In genomic region chr4:26047795-26048194, GRCh38 we compare ENCODE assay signal across 17 cellular contexts.
DNase-seq lines count a peak whose midpoint lies in the region; ATAC-seq and TF ChIP-seq lines count a peak whose summit lies in the region.
"Had no signal": no experiment of that assay in that cellular context is flagged by ENCODE, and none has a peak within 500 bp of the region (broad histone marks: within the 10 kb centered on the region; RNA-seq: fewer than 3 reads in every experiment).

No MANE protein-coding gene starts in this region.

- no peaks in the 10 kb centered on the region for H3K9me2 ChIP-seq in GM23248 (ENCODE audit: insufficient read depth)

- no peaks in the 10 kb centered on the region for H3K79me2 ChIP-seq in GM23248 (ENCODE audit: insufficient read depth)

- H3K4me3 ChIP-seq in GM23248 (no peak overlapping the region), colonic mucosa (no peak overlapping the region), stomach smooth muscle (ENCODE audit: low read length in 2 of 2) (no peak overlapping the region)
- H3K4me3 ChIP-seq: right lobe of liver had no signal

- H3K9ac ChIP-seq in GM23248 (peak overlapping the region; percentile 75), colonic mucosa (ENCODE audit: low read depth in 2 of 2, low read length in 2 of 2) (no peak overlapping the region), stomach smooth muscle (ENCODE audit: low read length in 2 of 2) (no peak overlapping the region)

- peaks cover 19% of the 10 kb centered on the region for H3K4me1 ChIP-seq in GM23248 (ENCODE audit: insufficient read depth)
- H3K4me1 ChIP-seq in colonic mucosa, result no peaks in the 10 kb centered on the region
- peaks cover 25% of the 10 kb centered on the region for H3K4me1 ChIP-seq in stomach smooth muscle (ENCODE audit: control insufficient read depth, insufficient read depth, low read length)
- H3K4me1 ChIP-seq: right lobe of liver had no signal

- no peak for ATAC-seq in HG02642 (IDR thresholded peaks at IDR 0.05; ENCODE audit: poor library complexity, unreplicated experiment)
- no peak for ATAC-seq in GM21717 (IDR thresholded peaks at IDR 0.05; ENCODE audit: unreplicated experiment)
- ATAC-seq: CD8-positive, alpha-beta T cell; natural killer cell treated with Interleukin-12 subunit alpha and Interleukin-12 subunit beta and Interleukin-15 and Interleukin-18, amount 100 ng/mL, for 72 hours; PC-3; right lobe of liver had no signal

- no peaks in the 10 kb centered on the region for H3K27me3 Mint-ChIP-seq in neural crest cell (ENCODE audit: low read depth)

- H3K27ac ChIP-seq in GM23248 (peak overlapping the region; percentile 88), colonic mucosa (peak overlapping the region; percentile 58), stomach smooth muscle (ENCODE audit: low read length) (peak overlapping the region; percentile 66)
- H3K27ac ChIP-seq: right lobe of liver had no signal

- H3K27ac Mint-ChIP-seq in neural crest cell (ENCODE audit: unreplicated experiment), result peak overlapping the region; percentile 31
- H3K27ac Mint-ChIP-seq: activated naive CD8-positive, alpha-beta T cell; CD8-positive, alpha-beta T cell had no signal

- no peaks in the 10 kb centered on the region for H3K27me3 ChIP-seq in GM23248 (replicated peaks; ENCODE audit: insufficient read depth)
- no peaks in the 10 kb centered on the region for H3K27me3 ChIP-seq in colonic mucosa
- H3K27me3 ChIP-seq in stomach smooth muscle (ENCODE audit: control insufficient read depth in 1 of 2, insufficient read depth in 2 of 2, low read length in 2 of 2), result no peaks in the 10 kb centered on the region
- H3K27me3 ChIP-seq: right lobe of liver had no signal

- peaks cover 16% of the 10 kb centered on the region for H3K4me1 Mint-ChIP-seq in neural crest cell

- TF ChIP-seq CTCF in colonic mucosa (IDR thresholded peaks at IDR 0.05), result no peak
- TF ChIP-seq CTCF in neural crest cell (conservative IDR thresholded peaks at IDR 0.05), result no peak

- intact Hi-C loops in colonic mucosa (cut with DNase I), result no loop called here

- peak overlapping the region; percentile 77 for H3K4me2 ChIP-seq in GM23248 (ENCODE audit: unreplicated experiment)

- H3K36me3 Mint-ChIP-seq in neural crest cell (ENCODE audit: low read depth), result no peaks in the 10 kb centered on the region
- H3K36me3 Mint-ChIP-seq: activated naive CD8-positive, alpha-beta T cell; CD8-positive, alpha-beta T cell had no signal

- 94 to 95% methylated on average over 5 of the region's 5 CpGs for WGBS in GM23248 (ENCODE audit: low coverage in 1 of 2, low lambda C conversion rate in 2 of 2, missing lambda C conversion rate in 2 of 2), 2 experiments

- DNase-seq in GM23248 (no peak), colonic mucosa (no peak), neural crest cell (ENCODE audit: low read depth, low spot score) (no peak), NCI-H526 (lab: John Stamatoyannopoulos, UW) (no peak), NCI-H1436 (lab: John Stamatoyannopoulos, UW) (no peak)
- DNase-seq: activated CD4-positive, alpha-beta T cell treated with anti-CD3 and anti-CD28 coated beads, Interleukin-2, amount 50 U/mL, for 4 hours; activated T-cell treated with anti-CD3 and anti-CD28 coated beads, Interleukin-2, amount 50 U/mL, for 1 hour; CD8-positive, alpha-beta T cell; DMS79 treated with DMSO at 0.1 percent for 48 hours; PC-3; right lobe of liver; stimulated activated CD4-positive, alpha-beta T cell treated with anti-CD3 and anti-CD28 coated beads, Interleukin-4, amount 100 ng/mL, for 4 hours had no signal

- H3K4me3 Mint-ChIP-seq in neural crest cell, result no peak overlapping the region
- H3K4me3 Mint-ChIP-seq: activated naive CD8-positive, alpha-beta T cell; CD8-positive, alpha-beta T cell; natural killer cell treated with Interleukin-12 subunit alpha and Interleukin-12 subunit beta and Interleukin-15 and Interleukin-18, amount 100 ng/mL, for 72 hours had no signal

- peak overlapping the region; percentile 77 for H2AFZ ChIP-seq in GM23248

- in situ Hi-C loops in GM23248 (cut with MboI), result loop anchor here (25.0 kb wide), 1 partner anchor 365 kb away; no protein-coding TSS in a partner anchor

- no peaks in the 10 kb centered on the region for H3K36me3 ChIP-seq in GM23248 (ENCODE audit: low read depth)
- no peaks in the 10 kb centered on the region for H3K36me3 ChIP-seq in colonic mucosa
- H3K36me3 ChIP-seq in stomach smooth muscle (ENCODE audit: control insufficient read depth in 2 of 2, insufficient read depth in 2 of 2, low read length in 2 of 2), result no peaks in the 10 kb centered on the region
- H3K36me3 ChIP-seq: right lobe of liver had no signal

- H4K20me1 ChIP-seq in GM23248 (ENCODE audit: insufficient read depth), result no peaks in the 10 kb centered on the region

- H3K9me3 Mint-ChIP-seq in neural crest cell, result no peaks in the 10 kb centered on the region
- H3K9me3 Mint-ChIP-seq: CD8-positive, alpha-beta T cell; natural killer cell treated with Interleukin-12 subunit alpha and Interleukin-12 subunit beta and Interleukin-15 and Interleukin-18, amount 100 ng/mL, for 72 hours had no signal

- peaks cover 13% of the 10 kb centered on the region for H3F3A ChIP-seq in GM23248 (ENCODE audit: insufficient read depth)

- H3K9me3 ChIP-seq in GM23248 (ENCODE audit: low read depth), result no peaks in the 10 kb centered on the region
- no peaks in the 10 kb centered on the region for H3K9me3 ChIP-seq in colonic mucosa
- no peaks in the 10 kb centered on the region for H3K9me3 ChIP-seq in stomach smooth muscle (ENCODE audit: control insufficient read depth in 2 of 2, low read length in 2 of 2)
- H3K9me3 ChIP-seq: right lobe of liver had no signal
